Comparison of ENCODE assay signal across 1 cellular context in the genomic region with DNA sequence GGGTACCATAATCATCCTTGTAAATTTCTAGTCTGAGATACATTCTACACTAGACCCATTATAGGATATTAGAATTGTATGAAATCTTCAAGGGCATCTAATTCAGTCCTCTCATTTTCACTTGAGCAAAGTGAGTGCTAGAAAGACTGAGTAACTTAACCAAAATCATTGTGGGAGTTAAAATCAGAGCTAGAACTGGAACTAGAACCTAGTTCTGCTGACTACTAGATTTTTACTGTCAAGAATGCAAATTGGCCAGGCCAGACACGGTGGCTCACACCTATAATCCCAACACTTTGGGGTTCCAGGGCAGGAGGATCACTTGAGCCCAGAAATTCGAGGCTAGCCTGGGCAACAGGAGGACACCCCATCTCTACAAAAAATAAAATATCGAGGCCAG.
TF ChIP-seq lines count a peak whose summit lies in the region.

No MANE protein-coding gene starts in this region.

TF ChIP-seq in WTC11, 78 proteins besides CTCF, POLR2A, EP300 and RAD21 (continued from another document):
- TF ChIP-seq NFATC4 (CRISPR knock-in tag; IDR thresholded peaks at IDR 0.05) (no peak), GTF2I (CRISPR knock-in tag; conservative IDR thresholded peaks at IDR 0.05) (no peak), ZNF281 (CRISPR knock-in tag; IDR thresholded peaks at IDR 0.05) (no peak), JAZF1 (CRISPR knock-in tag; IDR thresholded peaks at IDR 0.05) (no peak), ETV6 (CRISPR knock-in tag; IDR thresholded peaks at IDR 0.05) (no peak), NR2C2 (CRISPR knock-in tag; IDR thresholded peaks at IDR 0.05) (no peak), SMAD4 (CRISPR knock-in tag; IDR thresholded peaks at IDR 0.05) (no peak), ESRRA (CRISPR knock-in tag; IDR thresholded peaks at IDR 0.05; ENCODE audit: borderline replicate concordance) (no peak), TP53 (CRISPR knock-in tag; IDR thresholded peaks at IDR 0.05) (no peak)
- TF ChIP-seq, protein P1, sequence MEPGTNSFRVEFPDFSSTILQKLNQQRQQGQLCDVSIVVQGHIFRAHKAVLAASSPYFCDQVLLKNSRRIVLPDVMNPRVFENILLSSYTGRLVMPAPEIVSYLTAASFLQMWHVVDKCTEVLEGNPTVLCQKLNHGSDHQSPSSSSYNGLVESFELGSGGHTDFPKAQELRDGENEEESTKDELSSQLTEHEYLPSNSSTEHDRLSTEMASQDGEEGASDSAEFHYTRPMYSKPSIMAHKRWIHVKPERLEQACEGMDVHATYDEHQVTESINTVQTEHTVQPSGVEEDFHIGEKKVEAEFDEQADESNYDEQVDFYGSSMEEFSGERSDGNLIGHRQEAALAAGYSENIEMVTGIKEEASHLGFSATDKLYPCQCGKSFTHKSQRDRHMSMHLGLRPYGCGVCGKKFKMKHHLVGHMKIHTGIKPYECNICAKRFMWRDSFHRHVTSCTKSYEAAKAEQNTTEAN (CRISPR knock-in tag; IDR thresholded peaks at IDR 0.05) = no peak
